2 cellular contexts compared by ENCODE assay signal in the genomic region with DNA sequence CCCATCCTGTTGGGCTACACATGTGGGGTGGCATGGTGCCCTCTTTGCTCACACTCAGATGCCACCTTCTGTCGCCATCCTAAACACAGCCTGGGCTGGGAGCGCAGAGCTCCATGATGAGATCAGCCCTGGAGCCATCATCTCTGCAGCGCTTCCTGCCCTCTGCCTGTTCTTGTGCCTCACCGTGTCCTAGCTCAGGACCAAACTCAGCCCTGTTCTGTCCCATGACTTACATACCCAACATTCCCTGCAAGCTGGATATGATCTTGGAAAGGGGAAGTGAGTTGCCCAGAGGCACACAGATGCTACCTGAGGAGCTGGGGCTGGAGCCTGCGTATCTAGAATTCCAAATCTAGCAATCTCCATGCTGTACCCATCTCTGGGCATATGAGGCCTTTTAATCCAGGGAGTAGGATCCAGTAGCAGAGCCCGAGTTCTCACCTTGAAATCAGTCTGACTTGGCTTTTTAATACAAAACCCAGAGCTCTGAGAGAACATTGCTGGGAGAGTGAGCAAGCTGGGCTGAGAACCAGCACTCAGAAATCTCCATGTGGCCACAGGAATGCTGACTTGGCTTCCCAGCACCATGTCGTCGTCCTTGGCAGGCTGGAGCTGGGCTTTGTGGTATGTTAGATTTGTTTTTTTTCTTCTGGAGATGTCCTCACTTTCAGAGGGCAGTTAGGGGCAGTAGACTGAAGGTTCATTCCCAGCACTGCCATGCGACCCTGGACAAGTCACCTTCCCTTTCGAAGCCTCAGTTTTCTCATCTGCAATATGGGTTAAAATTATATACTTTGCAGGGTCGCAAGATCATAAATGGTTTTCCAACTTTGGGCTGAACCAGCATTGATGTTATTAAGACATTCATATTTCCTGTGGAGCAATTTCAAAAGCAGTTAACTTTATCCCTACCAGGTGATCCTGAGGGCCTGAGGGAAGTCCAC.
A peak's percentile ranks its signal among the peaks of the same experiment; 100 is the strongest.
TF ChIP-seq lines count a peak whose summit lies in the region.

No MANE protein-coding gene starts in this region.

TF ChIP-seq in GM23338, 12 proteins besides CTCF, POLR2A, EP300 and RAD21 (continues in another document):
- TF ChIP-seq REST (IDR thresholded peaks at IDR 0.05; ENCODE audit: unreplicated experiment) (no peak), EZH2 (IDR thresholded peaks at IDR 0.05; ENCODE audit: low read depth, unreplicated experiment) (no peak), NANOG (IDR thresholded peaks at IDR 0.05; ENCODE audit: borderline replicate concordance) (no peak), POLR2AphosphoS5 (IDR thresholded peaks at IDR 0.05; ENCODE audit: low read depth) (no peak), JUNB (IDR thresholded peaks at IDR 0.05; ENCODE audit: unreplicated experiment) (no peak), CREB1 (CRISPR knock-in tag; IDR thresholded peaks at IDR 0.05; ENCODE audit: low read depth) (no peak), EZH2phosphoT487 (IDR thresholded peaks at IDR 0.05; ENCODE audit: unreplicated experiment) (no peak)
- TF ChIP-seq, protein P1, sequence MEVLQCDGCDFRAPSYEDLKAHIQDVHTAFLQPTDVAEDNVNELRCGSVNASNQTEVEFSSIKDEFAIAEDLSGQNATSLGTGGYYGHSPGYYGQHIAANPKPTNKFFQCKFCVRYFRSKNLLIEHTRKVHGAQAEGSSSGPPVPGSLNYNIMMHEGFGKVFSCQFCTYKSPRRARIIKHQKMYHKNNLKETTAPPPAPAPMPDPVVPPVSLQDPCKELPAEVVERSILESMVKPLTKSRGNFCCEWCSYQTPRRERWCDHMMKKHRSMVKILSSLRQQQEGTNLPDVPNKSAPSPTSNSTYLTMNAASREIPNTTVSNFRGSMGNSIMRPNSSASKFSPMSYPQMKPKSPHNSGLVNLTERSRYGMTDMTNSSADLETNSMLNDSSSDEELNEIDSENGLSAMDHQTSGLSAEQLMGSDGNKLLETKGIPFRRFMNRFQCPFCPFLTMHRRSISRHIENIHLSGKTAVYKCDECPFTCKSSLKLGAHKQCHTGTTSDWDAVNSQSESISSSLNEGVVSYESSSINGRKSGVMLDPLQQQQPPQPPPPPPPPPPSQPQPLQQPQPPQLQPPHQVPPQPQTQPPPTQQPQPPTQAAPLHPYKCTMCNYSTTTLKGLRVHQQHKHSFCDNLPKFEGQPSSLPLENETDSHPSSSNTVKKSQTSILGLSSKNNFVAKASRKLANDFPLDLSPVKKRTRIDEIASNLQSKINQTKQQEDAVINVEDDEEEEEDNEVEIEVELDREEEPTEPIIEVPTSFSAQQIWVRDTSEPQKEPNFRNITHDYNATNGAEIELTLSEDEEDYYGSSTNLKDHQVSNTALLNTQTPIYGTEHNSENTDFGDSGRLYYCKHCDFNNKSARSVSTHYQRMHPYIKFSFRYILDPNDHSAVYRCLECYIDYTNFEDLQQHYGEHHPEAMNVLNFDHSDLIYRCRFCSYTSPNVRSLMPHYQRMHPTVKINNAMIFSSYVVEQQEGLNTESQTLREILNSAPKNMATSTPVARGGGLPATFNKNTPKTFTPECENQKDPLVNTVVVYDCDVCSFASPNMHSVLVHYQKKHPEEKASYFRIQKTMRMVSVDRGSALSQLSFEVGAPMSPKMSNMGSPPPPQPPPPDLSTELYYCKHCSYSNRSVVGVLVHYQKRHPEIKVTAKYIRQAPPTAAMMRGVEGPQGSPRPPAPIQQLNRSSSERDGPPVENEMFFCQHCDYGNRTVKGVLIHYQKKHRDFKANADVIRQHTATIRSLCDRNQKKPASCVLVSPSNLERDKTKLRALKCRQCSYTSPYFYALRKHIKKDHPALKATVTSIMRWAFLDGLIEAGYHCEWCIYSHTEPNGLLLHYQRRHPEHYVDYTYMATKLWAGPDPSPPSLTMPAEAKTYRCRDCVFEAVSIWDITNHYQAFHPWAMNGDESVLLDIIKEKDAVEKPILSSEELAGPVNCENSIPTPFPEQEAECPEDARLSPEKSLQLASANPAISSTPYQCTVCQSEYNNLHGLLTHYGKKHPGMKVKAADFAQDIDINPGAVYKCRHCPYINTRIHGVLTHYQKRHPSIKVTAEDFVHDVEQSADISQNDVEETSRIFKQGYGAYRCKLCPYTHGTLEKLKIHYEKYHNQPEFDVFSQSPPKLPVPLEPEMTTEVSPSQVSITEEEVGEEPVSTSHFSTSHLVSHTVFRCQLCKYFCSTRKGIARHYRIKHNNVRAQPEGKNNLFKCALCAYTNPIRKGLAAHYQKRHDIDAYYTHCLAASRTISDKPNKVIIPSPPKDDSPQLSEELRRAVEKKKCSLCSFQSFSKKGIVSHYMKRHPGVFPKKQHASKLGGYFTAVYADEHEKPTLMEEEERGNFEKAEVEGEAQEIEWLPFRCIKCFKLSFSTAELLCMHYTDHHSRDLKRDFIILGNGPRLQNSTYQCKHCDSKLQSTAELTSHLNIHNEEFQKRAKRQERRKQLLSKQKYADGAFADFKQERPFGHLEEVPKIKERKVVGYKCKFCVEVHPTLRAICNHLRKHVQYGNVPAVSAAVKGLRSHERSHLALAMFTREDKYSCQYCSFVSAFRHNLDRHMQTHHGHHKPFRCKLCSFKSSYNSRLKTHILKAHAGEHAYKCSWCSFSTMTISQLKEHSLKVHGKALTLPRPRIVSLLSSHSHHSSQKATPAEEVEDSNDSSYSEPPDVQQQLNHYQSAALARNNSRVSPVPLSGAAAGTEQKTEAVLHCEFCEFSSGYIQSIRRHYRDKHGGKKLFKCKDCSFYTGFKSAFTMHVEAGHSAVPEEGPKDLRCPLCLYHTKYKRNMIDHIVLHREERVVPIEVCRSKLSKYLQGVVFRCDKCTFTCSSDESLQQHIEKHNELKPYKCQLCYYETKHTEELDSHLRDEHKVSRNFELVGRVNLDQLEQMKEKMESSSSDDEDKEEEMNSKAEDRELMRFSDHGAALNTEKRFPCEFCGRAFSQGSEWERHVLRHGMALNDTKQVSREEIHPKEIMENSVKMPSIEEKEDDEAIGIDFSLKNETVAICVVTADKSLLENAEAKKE (CRISPR knock-in tag; IDR thresholded peaks at IDR 0.05), result no peak

TF ChIP-seq in K562, 482 proteins besides CTCF, POLR2A, EP300 and RAD21 (continues in another document):
- TF ChIP-seq, protein P2, sequence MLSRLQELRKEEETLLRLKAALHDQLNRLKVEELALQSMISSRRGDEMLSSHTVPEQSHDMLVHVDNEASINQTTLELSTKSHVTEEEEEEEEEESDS (CRISPR knock-in tag; IDR thresholded peaks at IDR 0.05), result no peak
- TF ChIP-seq ZSCAN29 (IDR thresholded peaks at IDR 0.05) (no peak), RBM22 (IDR thresholded peaks at IDR 0.05; ENCODE audit: low read depth, low read length, poor library complexity, severe bottlenecking) (no peak), PRPF4 (IDR thresholded peaks at IDR 0.05; ENCODE audit: insufficient read depth, low read depth, low read length, poor library complexity, severe bottlenecking) (no peak), TAF1 (IDR thresholded peaks at IDR 0.05; ENCODE audit: control insufficient read depth, extremely low read depth, insufficient read depth, low read length, severe bottlenecking) (no peak), MBD2 (IDR thresholded peaks at IDR 0.05; ENCODE audit: borderline replicate concordance, low read depth) (no peak), RBM25 (IDR thresholded peaks at IDR 0.05; ENCODE audit: low read depth, low read length, severe bottlenecking) (peak; percentile 48), KDM1A (IDR thresholded peaks at IDR 0.05) (0 out of 4 replicates have a peak, but pooled peaks of 1 of the 2 experiments have one; percentile 11), NRF1 (conservative IDR thresholded peaks at IDR 0.05 in 1 of 2, IDR thresholded peaks at IDR 0.05 in 1 of 2) (0 out of 4 replicates have a peak, but pooled peaks of 1 of the 2 experiments have one; percentile 28), U2AF1 (optimal IDR thresholded peaks at IDR 0.05; ENCODE audit: low read depth, low read length) (no peak), CBFB (CRISPR knock-in tag; IDR thresholded peaks at IDR 0.05) (no peak), ZZZ3 (IDR thresholded peaks at IDR 0.05) (no peak), BCOR (IDR thresholded peaks at IDR 0.05) (0 out of 2 replicates have a peak, but pooled peaks have one; percentile 25), CEBPB (tag; IDR thresholded peaks at IDR 0.05) (no peak), MEF2A (IDR thresholded peaks at IDR 0.05; ENCODE audit: control insufficient read depth, low read depth, low read length) (no peak), USF2 (CRISPR knock-in tag; IDR thresholded peaks at IDR 0.05) (no peak), SRSF1 (IDR thresholded peaks at IDR 0.05; ENCODE audit: low read depth, low read length) (no peak), NFRKB (IDR thresholded peaks at IDR 0.05; ENCODE audit: low read depth) (no peak), CTBP1 (IDR thresholded peaks at IDR 0.05; ENCODE audit: borderline replicate concordance) (peak; percentile 57; the same call in 1 of the 2 replicates), ZNF316 (IDR thresholded peaks at IDR 0.05) (peak; percentile 47), NFE2L1 (tag; IDR thresholded peaks at IDR 0.05; ENCODE audit: borderline replicate concordance, low read depth) (no peak), SPI1 (IDR thresholded peaks at IDR 0.05; ENCODE audit: borderline replicate concordance, low read depth, low read length) (peak; percentile 94), POLR2G (IDR thresholded peaks at IDR 0.05; ENCODE audit: low read depth, low read length) (no peak)
- TF ChIP-seq, protein P3, sequence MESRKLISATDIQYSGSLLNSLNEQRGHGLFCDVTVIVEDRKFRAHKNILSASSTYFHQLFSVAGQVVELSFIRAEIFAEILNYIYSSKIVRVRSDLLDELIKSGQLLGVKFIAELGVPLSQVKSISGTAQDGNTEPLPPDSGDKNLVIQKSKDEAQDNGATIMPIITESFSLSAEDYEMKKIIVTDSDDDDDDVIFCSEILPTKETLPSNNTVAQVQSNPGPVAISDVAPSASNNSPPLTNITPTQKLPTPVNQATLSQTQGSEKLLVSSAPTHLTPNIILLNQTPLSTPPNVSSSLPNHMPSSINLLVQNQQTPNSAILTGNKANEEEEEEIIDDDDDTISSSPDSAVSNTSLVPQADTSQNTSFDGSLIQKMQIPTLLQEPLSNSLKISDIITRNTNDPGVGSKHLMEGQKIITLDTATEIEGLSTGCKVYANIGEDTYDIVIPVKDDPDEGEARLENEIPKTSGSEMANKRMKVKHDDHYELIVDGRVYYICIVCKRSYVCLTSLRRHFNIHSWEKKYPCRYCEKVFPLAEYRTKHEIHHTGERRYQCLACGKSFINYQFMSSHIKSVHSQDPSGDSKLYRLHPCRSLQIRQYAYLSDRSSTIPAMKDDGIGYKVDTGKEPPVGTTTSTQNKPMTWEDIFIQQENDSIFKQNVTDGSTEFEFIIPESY (CRISPR knock-in tag; IDR thresholded peaks at IDR 0.05), result no peak
- TF ChIP-seq, protein P4, sequence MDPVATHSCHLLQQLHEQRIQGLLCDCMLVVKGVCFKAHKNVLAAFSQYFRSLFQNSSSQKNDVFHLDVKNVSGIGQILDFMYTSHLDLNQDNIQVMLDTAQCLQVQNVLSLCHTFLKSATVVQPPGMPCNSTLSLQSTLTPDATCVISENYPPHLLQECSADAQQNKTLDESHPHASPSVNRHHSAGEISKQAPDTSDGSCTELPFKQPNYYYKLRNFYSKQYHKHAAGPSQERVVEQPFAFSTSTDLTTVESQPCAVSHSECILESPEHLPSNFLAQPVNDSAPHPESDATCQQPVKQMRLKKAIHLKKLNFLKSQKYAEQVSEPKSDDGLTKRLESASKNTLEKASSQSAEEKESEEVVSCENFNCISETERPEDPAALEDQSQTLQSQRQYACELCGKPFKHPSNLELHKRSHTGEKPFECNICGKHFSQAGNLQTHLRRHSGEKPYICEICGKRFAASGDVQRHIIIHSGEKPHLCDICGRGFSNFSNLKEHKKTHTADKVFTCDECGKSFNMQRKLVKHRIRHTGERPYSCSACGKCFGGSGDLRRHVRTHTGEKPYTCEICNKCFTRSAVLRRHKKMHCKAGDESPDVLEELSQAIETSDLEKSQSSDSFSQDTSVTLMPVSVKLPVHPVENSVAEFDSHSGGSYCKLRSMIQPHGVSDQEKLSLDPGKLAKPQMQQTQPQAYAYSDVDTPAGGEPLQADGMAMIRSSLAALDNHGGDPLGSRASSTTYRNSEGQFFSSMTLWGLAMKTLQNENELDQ (CRISPR knock-in tag; IDR thresholded peaks at IDR 0.05; ENCODE audit: borderline replicate concordance), result no peak
- TF ChIP-seq, protein P5, sequence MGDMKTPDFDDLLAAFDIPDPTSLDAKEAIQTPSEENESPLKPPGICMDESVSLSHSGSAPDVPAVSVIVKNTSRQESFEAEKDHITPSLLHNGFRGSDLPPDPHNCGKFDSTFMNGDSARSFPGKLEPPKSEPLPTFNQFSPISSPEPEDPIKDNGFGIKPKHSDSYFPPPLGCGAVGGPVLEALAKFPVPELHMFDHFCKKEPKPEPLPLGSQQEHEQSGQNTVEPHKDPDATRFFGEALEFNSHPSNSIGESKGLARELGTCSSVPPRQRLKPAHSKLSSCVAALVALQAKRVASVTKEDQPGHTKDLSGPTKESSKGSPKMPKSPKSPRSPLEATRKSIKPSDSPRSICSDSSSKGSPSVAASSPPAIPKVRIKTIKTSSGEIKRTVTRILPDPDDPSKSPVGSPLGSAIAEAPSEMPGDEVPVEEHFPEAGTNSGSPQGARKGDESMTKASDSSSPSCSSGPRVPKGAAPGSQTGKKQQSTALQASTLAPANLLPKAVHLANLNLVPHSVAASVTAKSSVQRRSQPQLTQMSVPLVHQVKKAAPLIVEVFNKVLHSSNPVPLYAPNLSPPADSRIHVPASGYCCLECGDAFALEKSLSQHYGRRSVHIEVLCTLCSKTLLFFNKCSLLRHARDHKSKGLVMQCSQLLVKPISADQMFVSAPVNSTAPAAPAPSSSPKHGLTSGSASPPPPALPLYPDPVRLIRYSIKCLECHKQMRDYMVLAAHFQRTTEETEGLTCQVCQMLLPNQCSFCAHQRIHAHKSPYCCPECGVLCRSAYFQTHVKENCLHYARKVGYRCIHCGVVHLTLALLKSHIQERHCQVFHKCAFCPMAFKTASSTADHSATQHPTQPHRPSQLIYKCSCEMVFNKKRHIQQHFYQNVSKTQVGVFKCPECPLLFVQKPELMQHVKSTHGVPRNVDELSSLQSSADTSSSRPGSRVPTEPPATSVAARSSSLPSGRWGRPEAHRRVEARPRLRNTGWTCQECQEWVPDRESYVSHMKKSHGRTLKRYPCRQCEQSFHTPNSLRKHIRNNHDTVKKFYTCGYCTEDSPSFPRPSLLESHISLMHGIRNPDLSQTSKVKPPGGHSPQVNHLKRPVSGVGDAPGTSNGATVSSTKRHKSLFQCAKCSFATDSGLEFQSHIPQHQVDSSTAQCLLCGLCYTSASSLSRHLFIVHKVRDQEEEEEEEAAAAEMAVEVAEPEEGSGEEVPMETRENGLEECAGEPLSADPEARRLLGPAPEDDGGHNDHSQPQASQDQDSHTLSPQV (IDR thresholded peaks at IDR 0.05), result no peak
